8 cellular contexts compared by ENCODE assay signal in the genomic region with DNA sequence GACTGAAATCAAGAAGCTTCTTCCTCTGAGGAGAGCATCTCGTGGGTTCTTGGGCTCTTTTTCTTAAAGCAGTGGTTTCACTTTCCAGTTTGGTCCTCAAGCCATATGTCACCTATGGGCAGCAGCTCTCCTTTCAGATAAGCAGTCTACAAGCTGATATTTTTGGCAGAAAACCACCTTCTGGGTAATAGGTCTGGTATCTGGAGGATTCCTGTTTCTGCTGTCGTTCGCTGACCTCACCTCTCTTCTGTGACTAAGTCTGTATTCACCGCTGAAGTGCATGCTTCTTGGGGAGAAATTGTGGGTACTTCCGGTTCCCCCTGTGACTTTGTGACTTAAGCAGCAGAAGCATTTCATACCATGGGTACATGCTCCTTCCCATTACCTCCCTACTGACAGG.
DNase-seq lines count a peak whose midpoint lies in the region; ATAC-seq, FAIRE-seq and TF ChIP-seq lines count a peak whose summit lies in the region.

No MANE protein-coding gene starts in this region.

- no peaks in the 10 kb centered on the region for H4K20me1 ChIP-seq in HepG2 (ENCODE audit: insufficient read depth, low read length)

- no peak for TF ChIP-seq RAD21 in HepG2 (CRISPR knock-in tag; IDR thresholded peaks at IDR 0.05)

- POLR2A ChIA-PET in HepG2 (lab: Yijun Ruan, JAX), result no interaction called here

- BruUV-seq in HepG2 (replicated peaks; lab: Mats Ljungman, UMichigan), result no TSS peak

- peak in 1 of 2 donors; percentile 43 for ATAC-seq in activated T-cell treated with anti-CD3 and anti-CD28 coated beads, Interleukin-2, amount 50 U/mL, for 4 hours
- peak; percentile 75 for ATAC-seq in HG02885 (IDR thresholded peaks at IDR 0.05; ENCODE audit: poor library complexity, unreplicated experiment)
- peak; percentile 94 for ATAC-seq in SK-N-SH treated with all-trans-retinoic acid at 6 μM for 48 hours
- no peak for ATAC-seq in HepG2

- H3K4me1 Mint-ChIP-seq in activated T-cell treated with anti-CD3 and anti-CD28 coated beads, Interleukin-2, amount 50 U/mL, for 4 hours (ENCODE audit: low read depth), result peaks cover 7% of the 10 kb centered on the region

- H3K4me2 ChIP-seq in HepG2 (ENCODE audit: low read depth, low read length), result no peak overlapping the region

- H3K79me2 ChIP-seq in HepG2 (ENCODE audit: insufficient read depth, low read length), result no peaks in the 10 kb centered on the region

- TF ChIP-seq POLR2A in HepG2 (IDR thresholded peaks at IDR 0.05; ENCODE audit: insufficient read depth in 1 of 2, low read depth in 2 of 2, low read length in 2 of 2), result no peak

- no peak for TF ChIP-seq CTCF in HepG2 (CRISPR knock-in tag; IDR thresholded peaks at IDR 0.05)

- H3K36me3 ChIP-seq in HepG2 (replicated peaks in 1 of 2; ENCODE audit: control insufficient read depth in 1 of 2, insufficient read depth in 2 of 2, low read length in 2 of 2), result no peaks in the 10 kb centered on the region

- FAIRE-seq in HepG2 (lab: Jason Lieb, UNC), result no peak

- CTCF ChIA-PET in HepG2 (lab: Yijun Ruan, JAX; ENCODE audit: low intra/inter-chr PET ratio, low total read pairs), result no interaction called here

- in situ Hi-C loops in HepG2 (cut with HindIII; ENCODE audit: extremely low pct_ligation_motif_present, low pct_unique_long_range_greater_than_20kb), result loop anchor here (5.0 kb wide), 1 partner anchor 181 kb away; no protein-coding TSS in a partner anchor

- H3K27me3 Mint-ChIP-seq in activated T-cell treated with anti-CD3 and anti-CD28 coated beads, Interleukin-2, amount 50 U/mL, for 4 hours (ENCODE audit: low read depth), result peaks cover 4% of the 10 kb centered on the region

- H3K9me3 Mint-ChIP-seq in activated T-cell treated with anti-CD3 and anti-CD28 coated beads, Interleukin-2, amount 50 U/mL, for 4 hours, result no peaks in the 10 kb centered on the region

- no peak overlapping the region for H3K27ac ChIP-seq in HepG2 (ENCODE audit: extremely low read length, insufficient read depth, low read length)

- intact Hi-C loops in HepG2 (cut with micrococcal nuclease; ENCODE audit: unreplicated experiment), result loop anchor here (5.0 kb wide), 1 partner anchor 191 kb away; a partner anchor contains a TSS

- no peak overlapping the region for H3K4me3 ChIP-seq in HepG2 (replicated peaks in 1 of 3; ENCODE audit: insufficient read depth in 1 of 3, low read depth in 2 of 3, low read length in 3 of 3)

- H3K9me3 ChIP-seq in HepG2 (ENCODE audit: low read length), result no peaks in the 10 kb centered on the region

- 26% methylated on average over 5 of the region's 5 CpGs for WGBS in HepG2 (ENCODE audit: low lambda C conversion rate)

- no peaks in the 10 kb centered on the region for H3K36me3 Mint-ChIP-seq in activated T-cell treated with anti-CD3 and anti-CD28 coated beads, Interleukin-2, amount 50 U/mL, for 4 hours (ENCODE audit: insufficient read depth)

- H3K9ac ChIP-seq in HepG2 (ENCODE audit: insufficient read depth, low read depth, low read length), result no peak overlapping the region

- no peak for DNase-seq in activated T-cell treated with anti-CD3 and anti-CD28 coated beads, Interleukin-2, amount 50 U/mL, for 4 hours
- DNase-seq in activated T-cell treated with anti-CD3 and anti-CD28 coated beads for 4 hours (no peak), HepG2 (ENCODE audit: low spot score) (no peak), NCI-H2196 treated with DMSO at 0.1 percent for 48 hours (lab: John Stamatoyannopoulos, UW; ENCODE audit: unreplicated experiment) (no peak), NCI-H128 (lab: John Stamatoyannopoulos, UW; ENCODE audit: unreplicated experiment) (no peak), NCI-H82 treated with DMSO at 0.1 percent for 48 hours (lab: John Stamatoyannopoulos, UW; ENCODE audit: unreplicated experiment) (no peak)

- H3K4me1 ChIP-seq in HepG2 (ENCODE audit: insufficient read depth, low read length), result peaks cover 17% of the 10 kb centered on the region

- H3K4me3 Mint-ChIP-seq in activated T-cell treated with anti-CD3 and anti-CD28 coated beads, Interleukin-2, amount 50 U/mL, for 4 hours, result peak overlapping the region; percentile 27

- 0 out of 5 replicates have a peak, but pooled peaks cover 0 to 4% of the 10 kb centered on the region in 2 experiments for H3K27me3 ChIP-seq in HepG2 (ENCODE audit: control insufficient read depth in 1 of 2, insufficient read depth in 2 of 2, low read length in 2 of 2)

- no peak overlapping the region for H2AFZ ChIP-seq in HepG2 (ENCODE audit: low read length)

- TF ChIP-seq EP300 in HepG2 (IDR thresholded peaks at IDR 0.05; ENCODE audit: low read depth in 2 of 2, low read length in 2 of 2) (no peak), HepG2 (CRISPR knock-in tag; IDR thresholded peaks at IDR 0.05; ENCODE audit: borderline replicate concordance) (no peak)

TF ChIP-seq in SK-N-SH treated with all-trans-retinoic acid at 6 μM for 48 hours, 23 proteins besides CTCF, POLR2A, EP300 and RAD21 (continues in another document):
- TF ChIP-seq ZNF565 (CRISPR knock-in tag; conservative IDR thresholded peaks at IDR 0.05; ENCODE audit: low read depth) (no peak), CSDC2 (CRISPR knock-in tag; IDR thresholded peaks at IDR 0.05) (no peak), SNAI2 (CRISPR knock-in tag; IDR thresholded peaks at IDR 0.05) (no peak), TCF4 (CRISPR knock-in tag; IDR thresholded peaks at IDR 0.05; ENCODE audit: borderline replicate concordance) (no peak), ISL1 (CRISPR knock-in tag; IDR thresholded peaks at IDR 0.05) (peak; percentile 39; the same call in 1 of the 2 replicates), ZFP30 (CRISPR knock-in tag; IDR thresholded peaks at IDR 0.05) (no peak), ESRRG (CRISPR knock-in tag; IDR thresholded peaks at IDR 0.05) (no peak)
- TF ChIP-seq, protein P1, sequence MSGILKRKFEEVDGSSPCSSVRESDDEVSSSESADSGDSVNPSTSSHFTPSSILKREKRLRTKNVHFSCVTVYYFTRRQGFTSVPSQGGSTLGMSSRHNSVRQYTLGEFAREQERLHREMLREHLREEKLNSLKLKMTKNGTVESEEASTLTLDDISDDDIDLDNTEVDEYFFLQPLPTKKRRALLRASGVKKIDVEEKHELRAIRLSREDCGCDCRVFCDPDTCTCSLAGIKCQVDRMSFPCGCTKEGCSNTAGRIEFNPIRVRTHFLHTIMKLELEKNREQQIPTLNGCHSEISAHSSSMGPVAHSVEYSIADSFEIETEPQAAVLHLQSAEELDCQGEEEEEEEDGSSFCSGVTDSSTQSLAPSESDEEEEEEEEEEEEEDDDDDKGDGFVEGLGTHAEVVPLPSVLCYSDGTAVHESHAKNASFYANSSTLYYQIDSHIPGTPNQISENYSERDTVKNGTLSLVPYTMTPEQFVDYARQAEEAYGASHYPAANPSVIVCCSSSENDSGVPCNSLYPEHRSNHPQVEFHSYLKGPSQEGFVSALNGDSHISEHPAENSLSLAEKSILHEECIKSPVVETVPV (CRISPR knock-in tag; IDR thresholded peaks at IDR 0.05), result no peak
- TF ChIP-seq, protein P2, sequence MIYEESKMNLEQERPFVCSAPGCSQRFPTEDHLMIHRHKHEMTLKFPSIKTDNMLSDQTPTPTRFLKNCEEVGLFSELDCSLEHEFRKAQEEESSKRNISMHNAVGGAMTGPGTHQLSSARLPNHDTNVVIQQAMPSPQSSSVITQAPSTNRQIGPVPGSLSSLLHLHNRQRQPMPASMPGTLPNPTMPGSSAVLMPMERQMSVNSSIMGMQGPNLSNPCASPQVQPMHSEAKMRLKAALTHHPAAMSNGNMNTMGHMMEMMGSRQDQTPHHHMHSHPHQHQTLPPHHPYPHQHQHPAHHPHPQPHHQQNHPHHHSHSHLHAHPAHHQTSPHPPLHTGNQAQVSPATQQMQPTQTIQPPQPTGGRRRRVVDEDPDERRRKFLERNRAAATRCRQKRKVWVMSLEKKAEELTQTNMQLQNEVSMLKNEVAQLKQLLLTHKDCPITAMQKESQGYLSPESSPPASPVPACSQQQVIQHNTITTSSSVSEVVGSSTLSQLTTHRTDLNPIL (CRISPR knock-in tag; IDR thresholded peaks at IDR 0.05; ENCODE audit: low read depth), result peak; percentile 29; the same call in 1 of the 2 replicates

TF ChIP-seq in HepG2, 621 proteins besides CTCF, POLR2A, EP300 and RAD21:
- peak; percentile 14; the same call in 1 of the 2 replicates for TF ChIP-seq GABPB1 (CRISPR knock-in tag; IDR thresholded peaks at IDR 0.05)
- TF ChIP-seq ISL2 (CRISPR knock-in tag; IDR thresholded peaks at IDR 0.05), result no peak
- TF ChIP-seq ZNF382 (CRISPR knock-in tag; IDR thresholded peaks at IDR 0.05; ENCODE audit: borderline replicate concordance), result no peak
- TF ChIP-seq, protein P3, sequence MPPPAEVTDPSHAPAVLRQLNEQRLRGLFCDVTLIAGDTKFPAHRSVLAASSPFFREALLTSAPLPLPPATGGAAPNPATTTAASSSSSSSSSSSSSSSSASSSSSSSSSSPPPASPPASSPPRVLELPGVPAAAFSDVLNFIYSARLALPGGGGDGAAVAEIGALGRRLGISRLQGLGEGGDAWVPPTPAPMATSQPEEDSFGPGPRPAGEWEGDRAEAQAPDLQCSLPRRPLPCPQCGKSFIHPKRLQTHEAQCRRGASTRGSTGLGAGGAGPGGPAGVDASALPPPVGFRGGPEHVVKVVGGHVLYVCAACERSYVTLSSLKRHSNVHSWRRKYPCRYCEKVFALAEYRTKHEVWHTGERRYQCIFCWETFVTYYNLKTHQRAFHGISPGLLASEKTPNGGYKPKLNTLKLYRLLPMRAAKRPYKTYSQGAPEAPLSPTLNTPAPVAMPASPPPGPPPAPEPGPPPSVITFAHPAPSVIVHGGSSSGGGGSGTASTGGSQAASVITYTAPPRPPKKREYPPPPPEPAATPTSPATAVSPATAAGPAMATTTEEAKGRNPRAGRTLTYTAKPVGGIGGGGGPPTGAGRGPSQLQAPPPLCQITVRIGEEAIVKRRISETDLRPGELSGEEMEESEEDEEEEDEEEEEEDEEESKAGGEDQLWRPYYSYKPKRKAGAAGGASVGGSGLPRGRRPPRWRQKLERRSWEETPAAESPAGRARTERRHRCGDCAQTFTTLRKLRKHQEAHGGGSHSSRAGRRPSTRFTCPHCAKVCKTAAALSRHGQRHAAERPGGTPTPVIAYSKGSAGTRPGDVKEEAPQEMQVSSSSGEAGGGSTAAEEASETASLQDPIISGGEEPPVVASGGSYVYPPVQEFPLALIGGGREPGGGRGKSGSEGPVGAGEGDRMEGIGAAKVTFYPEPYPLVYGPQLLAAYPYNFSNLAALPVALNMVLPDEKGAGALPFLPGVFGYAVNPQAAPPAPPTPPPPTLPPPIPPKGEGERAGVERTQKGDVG (CRISPR knock-in tag; IDR thresholded peaks at IDR 0.05; ENCODE audit: borderline replicate concordance), result no peak
- no peak for TF ChIP-seq HHEX (CRISPR knock-in tag; IDR thresholded peaks at IDR 0.05)
TF ChIP-seq in HepG2: peak in this region for 1.
